7 cellular contexts compared by ENCODE assay signal in the genomic region with DNA sequence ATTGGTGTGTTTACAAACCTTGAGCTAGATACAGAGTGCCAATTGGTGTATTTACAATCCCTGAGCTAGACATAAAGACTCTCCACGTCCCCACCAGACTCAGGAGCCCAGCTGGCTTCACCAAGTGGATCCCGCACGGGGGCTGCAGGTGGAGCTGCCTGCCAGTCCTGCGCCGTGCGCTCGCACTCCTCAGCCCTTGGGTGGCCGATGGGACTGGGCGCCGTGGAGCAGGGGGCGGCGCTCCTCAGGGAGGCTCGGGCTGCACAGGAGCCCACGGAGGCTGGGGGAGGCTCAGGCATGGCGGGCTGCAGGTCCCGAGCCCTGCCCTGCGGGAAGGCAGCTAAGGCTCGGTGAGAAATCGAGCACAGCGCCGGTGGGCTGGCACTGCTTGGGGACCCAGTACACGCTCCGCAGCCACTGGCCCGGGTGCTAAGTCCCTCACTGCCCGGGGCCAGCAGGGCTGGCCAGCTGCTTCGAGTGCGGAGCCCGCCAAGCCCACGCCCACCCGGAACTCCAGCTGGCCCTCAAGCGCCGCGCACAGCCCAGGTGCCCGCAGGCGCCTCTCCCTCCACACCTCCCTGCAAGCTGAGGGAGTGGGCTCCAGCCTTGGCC.
DNase-seq lines count a peak whose midpoint lies in the region; ATAC-seq, FAIRE-seq and TF ChIP-seq lines count a peak whose summit lies in the region.
"Not testable (repeated sequence)": the region's sequence is repeated elsewhere in the genome, so short reads cannot be mapped to it uniquely, and the experiment has no call there.

No MANE protein-coding gene starts in this region.

- TF ChIP-seq RAD21 in SK-N-SH (IDR thresholded peaks at IDR 0.05; ENCODE audit: low read length); K562 (CRISPR knock-in tag; conservative IDR thresholded peaks at IDR 0.05 in 1 of 2, IDR thresholded peaks at IDR 0.05 in 1 of 2): not testable (repeated sequence)

- CTCF ChIA-PET in SK-N-SH (lab: Yijun Ruan, JAX); activated CD4-positive, alpha-beta memory T cell treated with anti-CD3 and anti-CD28 coated beads for 36 hours (lab: Charles Lee); K562 (lab: Yijun Ruan, JAX; ENCODE audit: low intra/inter-chr PET ratio): not testable (repeated sequence)

- not testable (repeated sequence) for TF ChIP-seq CTCF in KMS-11 (conservative IDR thresholded peaks at IDR 0.05; ENCODE audit: low read depth, low read length); SK-N-SH (IDR thresholded peaks at IDR 0.05); K562 (IDR thresholded peaks at IDR 0.05 in 2 of 3, conservative IDR thresholded peaks at IDR 0.05 in 1 of 3; ENCODE audit: insufficient read depth in 2 of 3, low read depth in 1 of 3, low read length in 3 of 3)

- not testable (repeated sequence) for H4K20me1 ChIP-seq in BLaER1; KMS-11 (ENCODE audit: insufficient read depth); SK-N-SH (ENCODE audit: insufficient read depth); K562 (replicated peaks; ENCODE audit: control insufficient read depth, insufficient read depth, low read length)

- peak overlapping the region; percentile 83 for H3K27ac Mint-ChIP-seq in activated CD4-positive, alpha-beta memory T cell treated with anti-CD3 and anti-CD28 coated beads for 36 hours
- not testable (repeated sequence) for H3K27ac Mint-ChIP-seq in activated T-helper 2 cell treated with anti-CD3 and anti-CD28 coated beads, Interferon-gamma antibody, Interleukin-2, Interleukin-4, amounts not matched to agents 10 μg/mL and 5 μg/mL and 100 μg/mL, durations not matched to agents 14 hours and 24 hours and 36 hours
- H3K27ac Mint-ChIP-seq in natural killer cell treated with Interleukin-12 subunit alpha and Interleukin-12 subunit beta and Interleukin-15 and Interleukin-18, amount 100 ng/mL, for 72 hours = peak overlapping the region in 1 of 2 donors; percentile 96

- intact Hi-C loops in activated CD4-positive, alpha-beta memory T cell treated with anti-CD3 and anti-CD28 coated beads for 36 hours (cut with micrococcal nuclease); activated T-helper 2 cell treated with anti-CD3 and anti-CD28 coated beads, Interferon-gamma antibody, Interleukin-2, Interleukin-4, amounts not matched to agents 10 μg/mL and 5 μg/mL and 100 μg/mL, durations not matched to agents 14 hours and 24 hours and 36 hours (cut with micrococcal nuclease); K562 (cut with micrococcal nuclease): not testable (repeated sequence)

- H2AFZ ChIP-seq in KMS-11 (ENCODE audit: low read depth) (peak overlapping the region; percentile 77; the same call in 1 of the 2 replicates), SK-N-SH (ENCODE audit: low read depth) (0 out of 2 replicates have a peak overlapping the region, but pooled peaks have one; percentile 74)
- H2AFZ ChIP-seq in K562 (ENCODE audit: low read depth, low read length) = not testable (repeated sequence)

- POLR2A ChIA-PET in SK-N-SH (lab: Yijun Ruan, JAX); activated CD4-positive, alpha-beta memory T cell treated with anti-CD3 and anti-CD28 coated beads for 36 hours (lab: Charles Lee): not testable (repeated sequence)
- POLR2A ChIA-PET in K562 (lab: Yijun Ruan, JAX) = interaction anchor here (0.6 kb wide), 1 partner anchor 568 kb away, joined by 3 read pairs; no protein-coding TSS in a partner anchor

- not testable (repeated sequence) for H3F3A ChIP-seq in SK-N-SH (replicated peaks; ENCODE audit: insufficient read depth)

- H3K9me1 ChIP-seq in K562 (ENCODE audit: control insufficient read depth, insufficient read depth, low read length) = not testable (repeated sequence)

- not testable (repeated sequence) for H3K4me1 ChIP-seq in BLaER1; SK-N-SH (ENCODE audit: control insufficient read depth in 1 of 2, insufficient read depth in 2 of 2, low read depth in 1 of 2, low read length in 1 of 2); K562 (replicated peaks in 1 of 2; ENCODE audit: control insufficient read depth in 2 of 2, insufficient read depth in 2 of 2, low read length in 2 of 2)
- H3K4me1 ChIP-seq in KMS-11 (ENCODE audit: low read depth, poor library complexity, severe bottlenecking) = peaks cover 19% of the 10 kb centered on the region

- BruUV-seq in K562 (replicated peaks; lab: Mats Ljungman, UMichigan) = not testable (repeated sequence)

- H3K4me3 Mint-ChIP-seq in activated CD4-positive, alpha-beta memory T cell treated with anti-CD3 and anti-CD28 coated beads for 36 hours = peak overlapping the region; percentile 72
- H3K4me3 Mint-ChIP-seq in activated T-helper 2 cell treated with anti-CD3 and anti-CD28 coated beads, Interferon-gamma antibody, Interleukin-2, Interleukin-4, amounts not matched to agents 10 μg/mL and 5 μg/mL and 100 μg/mL, durations not matched to agents 14 hours and 24 hours and 36 hours (ENCODE audit: low read depth) = peak overlapping the region; percentile 90
- peak overlapping the region; percentile 96 for H3K4me3 Mint-ChIP-seq in natural killer cell treated with Interleukin-12 subunit alpha and Interleukin-12 subunit beta and Interleukin-15 and Interleukin-18, amount 100 ng/mL, for 72 hours

- 100% methylated on average over 2 of the region's 35 CpGs for WGBS in SK-N-SH (ENCODE audit: low lambda C conversion rate)
- WGBS in K562 (ENCODE audit: insufficient coverage, low coverage, missing lambda C conversion rate) = 49% methylated on average over 29 of the region's 35 CpGs

- not testable (repeated sequence) for H3K36me3 ChIP-seq in BLaER1; KMS-11 (ENCODE audit: insufficient read depth); SK-N-SH (replicated peaks in 1 of 2; ENCODE audit: control insufficient read depth in 1 of 2, insufficient read depth in 2 of 2, low read length in 1 of 2); K562 (ENCODE audit: control insufficient read depth, insufficient read depth, low read length)

- H3K79me2 ChIP-seq in KMS-11 (ENCODE audit: insufficient read depth, low read depth) = peaks cover 48% of the 10 kb centered on the region
- H3K79me2 ChIP-seq in SK-N-SH (ENCODE audit: insufficient read depth); K562 (ENCODE audit: control insufficient read depth, insufficient read depth, low read length): not testable (repeated sequence)

- H3K4me3 ChIP-seq in BLaER1 (peak overlapping the region; percentile 33; the same call in 1 of the 2 replicates), SK-N-SH (ENCODE audit: low read depth in 2 of 2, low read length in 1 of 2) (peak overlapping the region in 1 of 2 experiments; percentile 65; a peak in 2 of 4 replicates)
- H3K4me3 ChIP-seq in KMS-11 (IDR thresholded peaks at IDR 0.05; ENCODE audit: insufficient read depth, low read depth, low read length); K562: not testable (repeated sequence)

- H3K36me3 Mint-ChIP-seq in activated CD4-positive, alpha-beta memory T cell treated with anti-CD3 and anti-CD28 coated beads for 36 hours; natural killer cell treated with Interleukin-12 subunit alpha and Interleukin-12 subunit beta and Interleukin-15 and Interleukin-18, amount 100 ng/mL, for 72 hours: not testable (repeated sequence)
- peaks cover 11% of the 10 kb centered on the region for H3K36me3 Mint-ChIP-seq in activated T-helper 2 cell treated with anti-CD3 and anti-CD28 coated beads, Interferon-gamma antibody, Interleukin-2, Interleukin-4, amounts not matched to agents 10 μg/mL and 5 μg/mL and 100 μg/mL, durations not matched to agents 14 hours and 24 hours and 36 hours (ENCODE audit: low read depth)

- not testable (repeated sequence) for H3K4me2 ChIP-seq in BLaER1, SK-N-SH
- H3K4me2 ChIP-seq in KMS-11 (peak overlapping the region; percentile 21; the same call in 1 of the 2 replicates), K562 (ENCODE audit: insufficient read depth, low read length) (0 out of 2 replicates have a peak overlapping the region, but pooled peaks have one; percentile 60)

- peaks cover 11% of the 10 kb centered on the region for H3K9me3 Mint-ChIP-seq in activated CD4-positive, alpha-beta memory T cell treated with anti-CD3 and anti-CD28 coated beads for 36 hours
- H3K9me3 Mint-ChIP-seq in activated T-helper 2 cell treated with anti-CD3 and anti-CD28 coated beads, Interferon-gamma antibody, Interleukin-2, Interleukin-4, amounts not matched to agents 10 μg/mL and 5 μg/mL and 100 μg/mL, durations not matched to agents 14 hours and 24 hours and 36 hours; natural killer cell treated with Interleukin-12 subunit alpha and Interleukin-12 subunit beta and Interleukin-15 and Interleukin-18, amount 100 ng/mL, for 72 hours: not testable (repeated sequence)

- H3K27me3 ChIP-seq in BLaER1; KMS-11 (ENCODE audit: insufficient read depth, low read depth); SK-N-SH (ENCODE audit: insufficient read depth); K562 (ENCODE audit: control insufficient read depth in 2 of 2, insufficient read depth in 2 of 2, low read length in 2 of 2): not testable (repeated sequence)

- not testable (repeated sequence) for TF ChIP-seq POLR2A in K562 (conservative IDR thresholded peaks at IDR 0.05)

- in situ Hi-C loops in K562 (cut with MboI) = not testable (repeated sequence)

- not testable (repeated sequence) for DNase-seq in SK-N-SH; activated CD4-positive, alpha-beta memory T cell treated with anti-CD3 and anti-CD28 coated beads for 36 hours; activated T-helper 2 cell treated with anti-CD3 and anti-CD28 coated beads, Interferon-gamma antibody, Interleukin-2, Interleukin-4, amounts not matched to agents 10 μg/mL and 5 μg/mL and 100 μg/mL, durations not matched to agents 14 hours and 24 hours and 36 hours (ENCODE audit: low spot score); K562 (ENCODE audit: extremely low read depth in 1 of 4, low spot score in 3 of 4); natural killer cell treated with Interleukin-12 subunit alpha and Interleukin-12 subunit beta and Interleukin-15 and Interleukin-18, amount 100 ng/mL, for 72 hours (ENCODE audit: low spot score)

- not testable (repeated sequence) for H3K27me3 Mint-ChIP-seq in activated CD4-positive, alpha-beta memory T cell treated with anti-CD3 and anti-CD28 coated beads for 36 hours; activated T-helper 2 cell treated with anti-CD3 and anti-CD28 coated beads, Interferon-gamma antibody, Interleukin-2, Interleukin-4, amounts not matched to agents 10 μg/mL and 5 μg/mL and 100 μg/mL, durations not matched to agents 14 hours and 24 hours and 36 hours (ENCODE audit: low read depth); natural killer cell treated with Interleukin-12 subunit alpha and Interleukin-12 subunit beta and Interleukin-15 and Interleukin-18, amount 100 ng/mL, for 72 hours

- peaks cover 14% of the 10 kb centered on the region for H3K9me3 ChIP-seq in BLaER1
- H3K9me3 ChIP-seq in SK-N-SH; K562 (replicated peaks; ENCODE audit: control insufficient read depth, insufficient read depth, low read depth, low read length): not testable (repeated sequence)

- H3K9ac ChIP-seq in BLaER1; KMS-11; SK-N-SH; K562 (ENCODE audit: insufficient read depth in 1 of 2, low read depth in 2 of 2, low read length in 2 of 2): not testable (repeated sequence)

- H3K9me2 ChIP-seq in SK-N-SH = not testable (repeated sequence)

- H3K27ac ChIP-seq in BLaER1; KMS-11; SK-N-SH (ENCODE audit: low read depth in 2 of 2, low read length in 1 of 2); K562 (ENCODE audit: extremely low read depth, low read depth, low read length): not testable (repeated sequence)

- not testable (repeated sequence) for FAIRE-seq in K562 (lab: Jason Lieb, UNC)

- ATAC-seq in K562; natural killer cell treated with Interleukin-12 subunit alpha and Interleukin-12 subunit beta and Interleukin-15 and Interleukin-18, amount 100 ng/mL, for 72 hours: not testable (repeated sequence)

- H3K4me1 Mint-ChIP-seq in activated CD4-positive, alpha-beta memory T cell treated with anti-CD3 and anti-CD28 coated beads for 36 hours (ENCODE audit: low read depth); activated T-helper 2 cell treated with anti-CD3 and anti-CD28 coated beads, Interferon-gamma antibody, Interleukin-2, Interleukin-4, amounts not matched to agents 10 μg/mL and 5 μg/mL and 100 μg/mL, durations not matched to agents 14 hours and 24 hours and 36 hours (ENCODE audit: low read depth): not testable (repeated sequence)
- peaks cover 8 to 14% of the 10 kb centered on the region in 2 donors for H3K4me1 Mint-ChIP-seq in natural killer cell treated with Interleukin-12 subunit alpha and Interleukin-12 subunit beta and Interleukin-15 and Interleukin-18, amount 100 ng/mL, for 72 hours (ENCODE audit: low read depth in 2 of 2)

- TF ChIP-seq EP300 in SK-N-SH (IDR thresholded peaks at IDR 0.05; ENCODE audit: borderline replicate concordance in 1 of 2, low read depth in 1 of 2, low read length in 1 of 2); K562 (IDR thresholded peaks at IDR 0.05; ENCODE audit: low read length): not testable (repeated sequence)
